In genomic region chr19:46629546-46630025, GRCh38 we compare ENCODE assay signal across 2 cellular contexts.
A peak's percentile ranks its signal among the peaks of the same experiment; 100 is the strongest.
TF ChIP-seq lines count a peak whose summit lies in the region.

No MANE protein-coding gene starts in this region.

TF ChIP-seq in IMR-90, 13 proteins besides CTCF, POLR2A, EP300 and RAD21:
- TF ChIP-seq USF2 (IDR thresholded peaks at IDR 0.05; ENCODE audit: low read depth, low read length) (no peak), FOS (IDR thresholded peaks at IDR 0.05; ENCODE audit: low read depth, low read length) (no peak), BHLHE40 (IDR thresholded peaks at IDR 0.05; ENCODE audit: low read depth, low read length) (no peak), NFE2L2 (IDR thresholded peaks at IDR 0.05; ENCODE audit: low read depth, low read length) (no peak), ELK1 (IDR thresholded peaks at IDR 0.05; ENCODE audit: borderline replicate concordance, low read depth, low read length) (no peak), CHD1 (IDR thresholded peaks at IDR 0.05; ENCODE audit: low read depth, low read length) (no peak), RFX5 (IDR thresholded peaks at IDR 0.05; ENCODE audit: low read depth, low read length) (no peak), RCOR1 (IDR thresholded peaks at IDR 0.05; ENCODE audit: insufficient replicate concordance, low read length) (no peak), MXI1 (IDR thresholded peaks at IDR 0.05; ENCODE audit: borderline replicate concordance, low read depth, low read length) (no peak)

TF ChIP-seq in K562, 482 proteins besides CTCF, POLR2A, EP300 and RAD21 (continues in another document):
- TF ChIP-seq ADNP (tag; IDR thresholded peaks at IDR 0.05) (peak; percentile 91), ZFX (CRISPR knock-in tag; IDR thresholded peaks at IDR 0.05) (peak; percentile 87), SMARCA5 (IDR thresholded peaks at IDR 0.05) (peak; percentile 42; the same call in 1 of the 2 replicates), ID3 (CRISPR knock-in tag; IDR thresholded peaks at IDR 0.05) (no peak), ID3 (tag; IDR thresholded peaks at IDR 0.05) (peak; percentile 46; the same call in 1 of the 2 replicates), TEAD4 (IDR thresholded peaks at IDR 0.05; ENCODE audit: low read length) (peak; percentile 77), TEAD4 (CRISPR knock-in tag; IDR thresholded peaks at IDR 0.05; ENCODE audit: borderline replicate concordance) (no peak), ZNF124 (CRISPR knock-in tag; IDR thresholded peaks at IDR 0.05) (no peak), SMARCB1 (IDR thresholded peaks at IDR 0.05; ENCODE audit: insufficient read length, low read depth) (no peak), ZNF133 (CRISPR knock-in tag; IDR thresholded peaks at IDR 0.05) (no peak), DMBX1 (CRISPR knock-in tag; IDR thresholded peaks at IDR 0.05; ENCODE audit: borderline replicate concordance) (no peak; the same call in 1 of the 2 replicates), POLR2AphosphoS5 (IDR thresholded peaks at IDR 0.05; ENCODE audit: control insufficient read depth, insufficient read depth, low read depth, low read length) (0 out of 2 replicates have a peak, but pooled peaks have one; percentile 39), CXXC5 (CRISPR knock-in tag; IDR thresholded peaks at IDR 0.05) (peak; percentile 85), ZMIZ1 (IDR thresholded peaks at IDR 0.05; ENCODE audit: low read depth in 2 of 2, low read length in 2 of 2) (0 out of 4 replicates have a peak, but pooled peaks of 1 of the 2 experiments have one; percentile 27), MLLT1 (IDR thresholded peaks at IDR 0.05) (0 out of 4 replicates have a peak, but pooled peaks of 1 of the 2 experiments have one; percentile 33), TRIM24 (IDR thresholded peaks at IDR 0.05) (peak; percentile 60 to 77; a peak in 3 of 4 replicates), MTA2 (IDR thresholded peaks at IDR 0.05; ENCODE audit: low read depth) (0 out of 2 replicates have a peak, but pooled peaks have one; percentile 27), RBBP5 (IDR thresholded peaks at IDR 0.05; ENCODE audit: borderline replicate concordance, insufficient read depth, low read length, poor library complexity, severe bottlenecking) (peak; percentile 24), TCF3 (CRISPR knock-in tag; IDR thresholded peaks at IDR 0.05) (peak; percentile 86), CTBP1 (IDR thresholded peaks at IDR 0.05; ENCODE audit: borderline replicate concordance) (peak; percentile 49; the same call in 1 of the 2 replicates), MAZ (CRISPR knock-in tag; conservative IDR thresholded peaks at IDR 0.05 in 1 of 2, IDR thresholded peaks at IDR 0.05 in 1 of 2) (peak in 1 of 2 experiments; percentile 43; a peak in 1 of 4 replicates), NFIC (IDR thresholded peaks at IDR 0.05) (peak; percentile 55), CBFA2T2 (conservative IDR thresholded peaks at IDR 0.05) (peak; percentile 78), ZNF592 (IDR thresholded peaks at IDR 0.05) (peak; percentile 59; the same call in 1 of the 2 replicates), MYNN (IDR thresholded peaks at IDR 0.05) (peak; percentile 91), MYNN (CRISPR knock-in tag; IDR thresholded peaks at IDR 0.05) (no peak), ZNF263 (CRISPR knock-in tag; IDR thresholded peaks at IDR 0.05; ENCODE audit: borderline replicate concordance) (peak; percentile 56; the same call in 1 of the 2 replicates), PYGO2 (tag; IDR thresholded peaks at IDR 0.05) (no peak), RNF2 (IDR thresholded peaks at IDR 0.05) (peak; percentile 31; the same call in 1 of the 2 replicates), CCAR2 (IDR thresholded peaks at IDR 0.05; ENCODE audit: low read depth, low read length) (no peak), GATA2 (CRISPR knock-in tag; IDR thresholded peaks at IDR 0.05) (peak; percentile 75), KLF1 (tag; IDR thresholded peaks at IDR 0.05) (0 out of 2 replicates have a peak, but pooled peaks have one; percentile 32), ETS1 (conservative IDR thresholded peaks at IDR 0.05; ENCODE audit: control insufficient read depth, low read depth, low read length) (peak; percentile 55; the same call in 1 of the 2 replicates), UBTF (IDR thresholded peaks at IDR 0.05; ENCODE audit: borderline replicate concordance in 1 of 2, low read depth in 2 of 2, low read length in 2 of 2) (0 out of 4 replicates have a peak, but pooled peaks of 1 of the 2 experiments have one; percentile 24), CBX1 (IDR thresholded peaks at IDR 0.05; ENCODE audit: low read depth) (peak; percentile 32; the same call in 1 of the 2 replicates), GABPB1 (CRISPR knock-in tag; IDR thresholded peaks at IDR 0.05) (peak; percentile 19; the same call in 1 of the 2 replicates), TFAP4 (CRISPR knock-in tag; IDR thresholded peaks at IDR 0.05; ENCODE audit: borderline replicate concordance) (peak; percentile 96), MAX (CRISPR knock-in tag; IDR thresholded peaks at IDR 0.05) (peak; percentile 82), ZNF41 (CRISPR knock-in tag; conservative IDR thresholded peaks at IDR 0.05) (no peak), TAL1 (IDR thresholded peaks at IDR 0.05) (peak; percentile 54), DPF2 (IDR thresholded peaks at IDR 0.05) (peak; percentile 46), ZBTB43 (CRISPR knock-in tag; IDR thresholded peaks at IDR 0.05) (no peak), GABPA (tag; conservative IDR thresholded peaks at IDR 0.05; ENCODE audit: low read depth) (0 out of 2 replicates have a peak, but pooled peaks have one; percentile 22), CBFA2T3 (IDR thresholded peaks at IDR 0.05) (peak; percentile 89), ZNF184 (CRISPR knock-in tag; IDR thresholded peaks at IDR 0.05) (no peak), RCOR1 (IDR thresholded peaks at IDR 0.05; ENCODE audit: borderline replicate concordance in 1 of 2, low read depth in 2 of 2, low read length in 2 of 2) (peak in 1 of 2 experiments; percentile 14; a peak in 1 of 4 replicates), STAG1 (CRISPR knock-in tag; IDR thresholded peaks at IDR 0.05; ENCODE audit: borderline replicate concordance) (no peak)
